ENCODE assay signal across 13 cellular contexts in the genomic region with DNA sequence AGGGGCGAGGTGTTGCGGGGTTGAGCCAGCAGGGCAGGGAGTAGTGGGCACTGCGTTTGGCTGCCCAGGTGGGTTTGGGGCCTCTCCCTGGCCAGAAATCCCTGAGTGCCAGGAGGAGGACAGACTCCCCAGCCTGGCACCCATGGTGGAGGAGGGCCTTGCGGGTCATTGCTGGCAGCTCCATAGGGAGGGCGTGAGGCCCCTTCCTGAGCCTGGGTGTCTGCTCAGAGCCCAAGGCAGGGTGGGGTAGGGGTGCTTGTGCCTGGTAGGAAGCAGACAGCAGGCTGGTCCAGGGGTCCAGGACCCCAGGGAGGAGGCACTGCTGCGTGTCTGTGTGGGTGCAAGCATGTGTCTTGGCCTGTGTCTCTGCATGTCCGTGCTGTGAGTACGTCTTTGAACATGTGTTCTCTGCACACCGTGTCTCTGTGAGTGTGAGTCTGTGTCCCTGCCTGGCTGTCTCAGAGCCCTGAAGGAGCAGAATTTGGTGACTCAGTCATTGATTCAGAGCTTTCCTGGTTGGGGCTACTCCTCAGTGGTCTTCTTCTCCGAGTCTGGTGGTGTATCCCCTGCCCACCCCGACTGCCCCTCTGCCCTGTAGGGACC. TPM values are rescaled to one million over a fixed set of nuclear protein-coding genes. Genes with fewer than 3 reads are reported as not detected.
DNase-seq lines count a peak whose midpoint lies in the region; ATAC-seq, FAIRE-seq and TF ChIP-seq lines count a peak whose summit lies in the region.
"Had no signal": no experiment of that assay in that cellular context is flagged by ENCODE, and none has a peak within 500 bp of the region (broad histone marks: within the 10 kb centered on the region; RNA-seq: fewer than 3 reads in every experiment).

No MANE protein-coding gene starts in this region.

- no peak for ATAC-seq in T-helper 17 cell

- H3K27me3 Mint-ChIP-seq in T-helper 17 cell = no peaks in the 10 kb centered on the region
- H3K27me3 Mint-ChIP-seq: activated naive CD4-positive, alpha-beta T cell treated with anti-CD3 and anti-CD28 coated beads, Interleukin-2, amount 50 U/mL, for 24 hours; stimulated activated naive CD8-positive, alpha-beta T cell treated with anti-CD3 and anti-CD28 coated beads, Interleukin-15, Interleukin-2, amounts not matched to agents 100 ng/mL and 50 ng/mL, for 24 hours had no signal

- H3K27ac ChIP-seq in stomach = peak overlapping the region in 3 of 5 donors; percentile 92 to 97 (median 92)

- H3K4me1 Mint-ChIP-seq in T-helper 17 cell = peaks cover 12% of the 10 kb centered on the region

- no peaks in the 10 kb centered on the region for H3K36me3 Mint-ChIP-seq in T-helper 17 cell (ENCODE audit: low read depth)
- H3K36me3 Mint-ChIP-seq: activated naive CD4-positive, alpha-beta T cell treated with anti-CD3 and anti-CD28 coated beads, Interleukin-2, amount 50 U/mL, for 24 hours had no signal

- H3K4me3 ChIP-seq in fibroblast of mammary gland (ENCODE audit: control insufficient read depth, low read depth, low read length) (no peak overlapping the region), stomach (no peak overlapping the region)

- no peak for TF ChIP-seq EP300 in stomach (IDR thresholded peaks at IDR 0.05)

- no peak for TF ChIP-seq CTCF in fibroblast of mammary gland (conservative IDR thresholded peaks at IDR 0.05; ENCODE audit: control insufficient read depth, insufficient read depth, low read depth, low read length)
- TF ChIP-seq CTCF in stomach (IDR thresholded peaks at IDR 0.05) = no peak

- intact Hi-C loops in stomach (cut with DNase I; ENCODE audit: low total_unique reads) = loop anchor here (5.0 kb wide), 1 partner anchor 206 kb away; no protein-coding TSS in a partner anchor

- H3K4me1 ChIP-seq in stomach = peaks cover 55 to 89% (median 83%) of the 10 kb centered on the region in 4 donors

- H3K36me3 ChIP-seq in stomach = peaks cover 0 to 5% (median 0%) of the 10 kb centered on the region in 4 donors

- peaks cover 0 to 42% (median 25%) of the 10 kb centered on the region in 3 donors for H3K27me3 ChIP-seq in stomach

- FAIRE-seq in GM12892 (lab: Jason Lieb, UNC) (peak; percentile 14), GM19239 (lab: Jason Lieb, UNC) (no peak)
- FAIRE-seq: islet of Langerhans had no signal

- 70 to 79% (median 76%) methylated on average over 9 to 11 of the region's 11 CpGs for WGBS in stomach, 5 donors

- H3K9me3 ChIP-seq in T-helper 17 cell (ENCODE audit: control insufficient read depth, low read length, poor library complexity, severe bottlenecking) (no peaks in the 10 kb centered on the region), stomach (no peaks in the 10 kb centered on the region)

- DNase-seq in GM12892 (ENCODE audit: insufficient read length) = no peak
- DNase-seq in T-helper 17 cell = no peak
- peak; percentile 72 for DNase-seq in fibroblast of mammary gland (ENCODE audit: low read depth)
- DNase-seq in stomach = no peak
- no peak for DNase-seq in germinal center (ENCODE audit: low spot score)
- DNase-seq in NOMO-1 treated with DMSO at 0.1 percent for 48 hours (lab: John Stamatoyannopoulos, UW; ENCODE audit: unreplicated experiment) = no peak
- no peak for DNase-seq in GM19239 (ENCODE audit: insufficient read length, low spot score)
- DNase-seq in NCI-H2196 treated with DMSO at 0.1 percent for 48 hours (lab: John Stamatoyannopoulos, UW; ENCODE audit: unreplicated experiment) = no peak
- DNase-seq: NCI-H69, SHP77 treated with DMSO at 0.1 percent for 48 hours had no signal

- TF ChIP-seq POLR2A in GM12892 (IDR thresholded peaks at IDR 0.05; ENCODE audit: low read depth, low read length) (no peak), stomach (IDR thresholded peaks at IDR 0.05) (no peak)

- H3K4me3 Mint-ChIP-seq in T-helper 17 cell = peak overlapping the region; percentile 25
- H3K4me3 Mint-ChIP-seq: activated naive CD4-positive, alpha-beta T cell treated with anti-CD3 and anti-CD28 coated beads, Interleukin-2, amount 50 U/mL, for 24 hours; stimulated activated naive CD8-positive, alpha-beta T cell treated with anti-CD3 and anti-CD28 coated beads, Interleukin-15, Interleukin-2, amounts not matched to agents 100 ng/mL and 50 ng/mL, for 24 hours had no signal

- no peak overlapping the region for H3K27ac Mint-ChIP-seq in T-helper 17 cell
- H3K27ac Mint-ChIP-seq: activated naive CD4-positive, alpha-beta T cell treated with anti-CD3 and anti-CD28 coated beads, Interleukin-2, amount 50 U/mL, for 24 hours; stimulated activated naive CD8-positive, alpha-beta T cell treated with anti-CD3 and anti-CD28 coated beads, Interleukin-15, Interleukin-2, amounts not matched to agents 100 ng/mL and 50 ng/mL, for 24 hours had no signal

RNA-seq across cellular contexts. Expression of gene TSPAN4, which starts 3.9 kb away (rescaled TPM):
- polyA plus RNA-seq in GM12892 (2012; ENCODE audit: missing spikeins) = 3.3 TPM
- total RNA-seq in T-helper 17 cell (1 to 10 TPM; 2.1 to 3.0 TPM), stomach (100 to 1,000 TPM in 1 of 5 donors, 10 to 100 TPM in 4; 20.5 to 116 (median 29.7) TPM)
- polyA plus RNA-seq in stomach = 10 to 100 TPM; 10.5 to 29.8 (median 26.4) TPM

RNA-seq across cellular contexts. Expression of gene POLR2L, which starts 4.3 kb away (rescaled TPM):
- polyA plus RNA-seq in GM12892 (2012; ENCODE audit: missing spikeins) = 59.6 TPM
- total RNA-seq in T-helper 17 cell = 10 to 100 TPM; 38.5 to 40.5 TPM
- total RNA-seq in stomach = 100 to 1,000 TPM in 1 of 5 donors, 10 to 100 TPM in 4; 13.8 to 407 (median 63.4) TPM
- 100 to 1,000 TPM; 130 to 160 (median 152) TPM for polyA plus RNA-seq in stomach

RNA-seq across cellular contexts. Expression of gene CD151, which starts 13.8 kb away (rescaled TPM):
- 10.3 TPM for polyA plus RNA-seq in GM12892 (2012; ENCODE audit: missing spikeins)
- total RNA-seq in T-helper 17 cell (10 to 100 TPM; 54.9 to 67.3 TPM), stomach (100 to 1,000 TPM; 103 to 293 (median 157) TPM)
- polyA plus RNA-seq in stomach = 100 to 1,000 TPM in 2 of 3 donors, 10 to 100 TPM in 1; 66.7 to 262 (median 206) TPM

RNA-seq across cellular contexts. Expression of gene CRACR2B, which starts 18.9 kb away (rescaled TPM):
- 1.6 TPM for polyA plus RNA-seq in GM12892 (2012; ENCODE audit: missing spikeins)
- total RNA-seq in T-helper 17 cell = 1 to 10 TPM in 1 of 2 donors, under 1 TPM in 1; 0.47 to 1.0 TPM
- 100 to 1,000 TPM in 4 of 5 donors, 10 to 100 TPM in 1; 12.7 to 556 (median 165) TPM for total RNA-seq in stomach
- polyA plus RNA-seq in stomach = 100 to 1,000 TPM; 105 to 133 (median 119) TPM

RNA-seq across cellular contexts. Expression of gene PNPLA2, which starts 27.9 kb away (rescaled TPM):
- 5.5 TPM for polyA plus RNA-seq in GM12892 (2012; ENCODE audit: missing spikeins)
- total RNA-seq in T-helper 17 cell = 100 to 1,000 TPM; 178 to 182 TPM
- 100 to 1,000 TPM in 3 of 5 donors, 10 to 100 TPM in 2; 33.4 to 385 (median 139) TPM for total RNA-seq in stomach
- 10 to 100 TPM; 41.7 to 85.1 (median 77.8) TPM for polyA plus RNA-seq in stomach

Comparison
In these comparisons a context has a peak if more than half of its experiments do, and no peak if none do; other contexts are left out.
1. RNA of gene TSPAN4, which starts 3.9 kb away (total RNA-seq): 20.5 to 116 TPM in stomach; 2.1 to 3.0 TPM in T-helper 17 cell; every median in the first group is over 4 times any median in the second.